ENCODE assay signal across 1 cellular context in genomic region chr16:8887952-8888560, GRCh38.
TF ChIP-seq lines count a peak whose summit lies in the region.

No MANE protein-coding gene starts in this region.

TF ChIP-seq in GM23338, 12 proteins besides CTCF, POLR2A, EP300 and RAD21 (continued from another document):
- no peak for TF ChIP-seq ZNF462 (CRISPR knock-in tag; IDR thresholded peaks at IDR 0.05)
